ENCODE assay signal across 8 cellular contexts in genomic region chr13:28574617-28575142, GRCh38.
DNase-seq lines count a peak whose midpoint lies in the region; ATAC-seq and TF ChIP-seq lines count a peak whose summit lies in the region.

No MANE protein-coding gene starts in this region.

- DNase-seq in EH (ENCODE audit: low read depth): peak; percentile 99
- peak; percentile 72 for DNase-seq in NB4 (ENCODE audit: low read depth)
- peak; percentile 28 for DNase-seq in dedifferentiated amniotic fluid mesenchymal stem cell (ENCODE audit: extremely low spot score)
- peak; percentile 94 for DNase-seq in non-pigmented ciliary epithelial cell (ENCODE audit: low read depth)
- DNase-seq in NCI-H82 treated with DMSO at 0.1 percent for 48 hours (lab: John Stamatoyannopoulos, UW; ENCODE audit: unreplicated experiment): no peak
- no peak for DNase-seq in midbrain (lab: John Stamatoyannopoulos, UW)

- TF ChIP-seq POLR2A in NB4 (IDR thresholded peaks at IDR 0.05; ENCODE audit: extremely low read depth, insufficient read length): no peak

- no peak for TF ChIP-seq CTCF in NB4 (IDR thresholded peaks at IDR 0.05; ENCODE audit: low read depth, low read length)

- no peak overlapping the region for H3K4me3 ChIP-seq in NB4 (ENCODE audit: low read depth, low read length)

- ATAC-seq in HG03457 (IDR thresholded peaks at IDR 0.05; ENCODE audit: unreplicated experiment) (no peak), GM19395 (IDR thresholded peaks at IDR 0.05; ENCODE audit: unreplicated experiment) (no peak)

Comparison
In these comparisons a context has a peak if more than half of its experiments do, and no peak if none do; other contexts are left out.
1. DNase-seq: peak in EH (single experiment), NB4 (single experiment), dedifferentiated amniotic fluid mesenchymal stem cell (single experiment) and non-pigmented ciliary epithelial cell (single experiment); none in NCI-H82 treated with DMSO at 0.1 percent for 48 hours (single experiment) and midbrain (single experiment).